In genomic region chr10:32347363-32347735, GRCh38 we compare ENCODE assay signal across 8 cellular contexts. TPM values are rescaled to one million over a fixed set of nuclear protein-coding genes. Genes with fewer than 3 reads are reported as not detected.
DNase-seq lines count a peak whose midpoint lies in the region; ATAC-seq, FAIRE-seq and TF ChIP-seq lines count a peak whose summit lies in the region.

No MANE protein-coding gene starts in this region.

- no peak for TF ChIP-seq CTCF in keratinocyte (optimal IDR thresholded peaks at IDR 0.05 in 1 of 3, IDR thresholded peaks at IDR 0.05 in 1 of 3, conservative IDR thresholded peaks at IDR 0.05 in 1 of 3; ENCODE audit: extremely low read depth in 1 of 3, insufficient read depth in 2 of 3, low read length in 3 of 3)

- H4K20me1 ChIP-seq in keratinocyte (ENCODE audit: control insufficient read depth, extremely low read depth, insufficient read depth, low read length) = peaks cover 2% of the 10 kb centered on the region

- H3K27ac ChIP-seq in keratinocyte (ENCODE audit: control insufficient read depth, insufficient read depth, low read length) = peak overlapping the region; percentile 94
- H3K27ac ChIP-seq in temporal lobe (ENCODE audit: low read depth, low read length) = peak overlapping the region; percentile 100

- ATAC-seq in HG03135 (IDR thresholded peaks at IDR 0.05; ENCODE audit: unreplicated experiment) = peak; percentile 17

- peak overlapping the region; percentile 97 for H3K9ac ChIP-seq in keratinocyte (ENCODE audit: control insufficient read depth, extremely low read depth, insufficient read depth, low read length)

- H3K9me3 ChIP-seq in keratinocyte (ENCODE audit: control insufficient read depth, low read depth, low read length) = no peaks in the 10 kb centered on the region

- FAIRE-seq in keratinocyte (lab: Jason Lieb, UNC) = no peak

- H3K36me3 ChIP-seq in keratinocyte (ENCODE audit: control insufficient read depth in 2 of 2, extremely low read depth in 1 of 2, insufficient read depth in 2 of 2, low read length in 2 of 2) = peaks cover 0 to 3% of the 10 kb centered on the region in 2 experiments

- H3K4me2 ChIP-seq in keratinocyte (ENCODE audit: control insufficient read depth, extremely low read depth, insufficient read depth, low read depth, low read length) = peak overlapping the region; percentile 75

- no peaks in the 10 kb centered on the region for H3K9me1 ChIP-seq in keratinocyte (ENCODE audit: control insufficient read depth, extremely low read depth, insufficient read depth, low read length)

- peak overlapping the region; percentile 71 to 88 (median 87) for H3K4me3 ChIP-seq in keratinocyte (ENCODE audit: control insufficient read depth in 2 of 3, extremely low read depth in 1 of 3, insufficient read depth in 2 of 3, low read depth in 1 of 3, low read length in 3 of 3)

- H3K4me1 ChIP-seq in keratinocyte (ENCODE audit: control insufficient read depth, extremely low read depth, insufficient read depth, low read length) = peaks cover 20% of the 10 kb centered on the region

- DNase-seq in activated gamma-delta T cell treated with anti-CD3 and anti-CD28 coated beads, Interleukin-2, amount 50 U/mL, for 16 hours (ENCODE audit: low read depth) = peak; percentile 29
- DNase-seq in activated gamma-delta T cell (lab: John Stamatoyannopoulos, UW) (no peak), keratinocyte (ENCODE audit: low read depth, low spot score) (no peak), HuH-7 (ENCODE audit: low spot score) (no peak), foreskin melanocyte (no peak)
- peak; percentile 5 for DNase-seq in activated naive CD8-positive, alpha-beta T cell treated with anti-CD3 and anti-CD28 coated beads, Interleukin-2, amount 50 U/mL, for 16 hours (ENCODE audit: low read depth, low spot score)

- no peaks in the 10 kb centered on the region for H3K27me3 ChIP-seq in keratinocyte (ENCODE audit: control insufficient read depth, extremely low read depth, insufficient read depth, low read length)

- peaks cover 37% of the 10 kb centered on the region for H3K79me2 ChIP-seq in keratinocyte (ENCODE audit: control insufficient read depth, insufficient read depth, low read length)

- dilution Hi-C loops in keratinocyte (cut with MboI; ENCODE audit: extremely low pct_ligation_motif_present, low sequenced_read_pairs) = no loop called here

- peak overlapping the region; percentile 60 for H2AFZ ChIP-seq in keratinocyte (ENCODE audit: control insufficient read depth, low read length)

RNA-seq across cellular contexts. Expression of gene EPC1, which starts 0.4 kb away (rescaled TPM):
- polyA plus RNA-seq in keratinocyte = 15.5 to 34.8 TPM (median 33.5 TPM) in 3 replicates
- polyA plus RNA-seq in keratinocyte (2011; ENCODE audit: low read depth) = 15.9 TPM
- polyA plus RNA-seq in keratinocyte (2011; cell fraction: cytosol; rRNA removed) = 9.5 and 19.0 TPM in 2 replicates
- polyA plus RNA-seq in keratinocyte (2011; cell fraction: nucleus; rRNA removed) = 33.0 and 42.0 TPM in 2 replicates
- 6.5 and 16.0 TPM in 2 replicates for polyA plus RNA-seq in keratinocyte (2012; ENCODE audit: low replicate concordance)
- 8.1 to 51.4 TPM (median 38.0 TPM) in 3 replicates for polyA minus RNA-seq in keratinocyte
- polyA minus RNA-seq in keratinocyte (2011; cell fraction: cytosol; rRNA and poly(A)+ RNA removed) = 16.7 TPM
- polyA minus RNA-seq in keratinocyte (2011; cell fraction: nucleus; rRNA and poly(A)+ RNA removed) = 27.8 and 49.6 TPM in 2 replicates
- 70.6 TPM for total RNA-seq in temporal lobe

Comparison
In these comparisons a context has a peak if more than half of its experiments do, and no peak if none do; other contexts are left out.
1. DNase-seq: peak in activated gamma-delta T cell treated with anti-CD3 and anti-CD28 coated beads, Interleukin-2, amount 50 U/mL, for 16 hours (single experiment) and activated naive CD8-positive, alpha-beta T cell treated with anti-CD3 and anti-CD28 coated beads, Interleukin-2, amount 50 U/mL, for 16 hours (single experiment); none in activated gamma-delta T cell (single experiment), keratinocyte (single experiment), HuH-7 (single experiment) and foreskin melanocyte (single experiment).